8 cellular contexts compared by ENCODE assay signal in the genomic region with DNA sequence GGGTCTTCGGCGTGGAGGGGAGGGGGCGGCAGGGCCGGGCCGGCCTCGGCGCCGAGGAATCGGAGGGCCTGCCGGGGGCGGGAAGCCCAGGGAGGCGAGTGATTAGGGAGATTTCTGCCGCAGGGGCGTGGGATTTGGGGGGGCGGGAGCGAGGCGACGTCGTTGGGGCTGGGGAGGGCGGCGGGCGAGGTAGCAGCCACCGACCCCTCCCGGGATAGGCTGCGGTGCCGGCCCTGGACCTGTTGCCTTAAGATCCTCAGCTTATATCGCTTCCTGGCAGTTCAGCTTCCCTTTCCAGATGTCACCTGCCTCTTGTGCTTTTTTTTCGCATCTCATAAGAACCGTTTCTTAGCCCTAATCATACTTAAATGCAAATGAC. TPM values are rescaled to one million over a fixed set of nuclear protein-coding genes. Genes with fewer than 3 reads are reported as not detected.
DNase-seq lines count a peak whose midpoint lies in the region; ATAC-seq and TF ChIP-seq lines count a peak whose summit lies in the region.

No MANE protein-coding gene starts in this region.

- no peaks in the 10 kb centered on the region for H3K9me2 ChIP-seq in neural cell (ENCODE audit: insufficient read depth, low read length)

- H3K36me3 ChIP-seq in esophagus (ENCODE audit: control insufficient read depth in 2 of 2, insufficient read depth in 2 of 2, low read length in 1 of 2) (no peaks in the 10 kb centered on the region), neural cell (ENCODE audit: insufficient read depth, low read length) (no peaks in the 10 kb centered on the region)

- peak overlapping the region; percentile 60 for H2AFZ ChIP-seq in neural cell (ENCODE audit: low read depth, low read length)

- H3K79me2 ChIP-seq in neural cell (replicated peaks; ENCODE audit: insufficient read depth, low read length) = peaks cover 40% of the 10 kb centered on the region

- H3K4me2 ChIP-seq in neural cell (ENCODE audit: low read length) = peak overlapping the region; percentile 76

- no peaks in the 10 kb centered on the region for H3K4me1 ChIP-seq in esophagus (ENCODE audit: control insufficient read depth in 2 of 2, insufficient read depth in 2 of 2, low read length in 1 of 2)

- H3K4me3 ChIP-seq in esophagus (ENCODE audit: low read depth in 1 of 2, low read length in 2 of 2) (peak overlapping the region; percentile 93 to 98), neural cell (ENCODE audit: low read length) (peak overlapping the region; percentile 97)

- TF ChIP-seq CTCF in neural cell (IDR thresholded peaks at IDR 0.05; ENCODE audit: poor library complexity, severe bottlenecking) = no peak

- H3F3A ChIP-seq in neural cell (ENCODE audit: insufficient read depth, low read length, poor library complexity, severe bottlenecking) = no peaks in the 10 kb centered on the region

- peak overlapping the region; percentile 80 to 92 for H3K27ac ChIP-seq in esophagus (ENCODE audit: low read depth in 2 of 2, low read length in 1 of 2)
- H3K27ac ChIP-seq in neural cell (ENCODE audit: low read length) = peak overlapping the region; percentile 92

- 0 to 2% methylated on average over 28 to 29 of the region's 29 CpGs for WGBS in esophagus, 2 donors

- peak; percentile 36 for DNase-seq in DMS79 treated with DMSO at 0.1 percent for 48 hours (lab: John Stamatoyannopoulos, UW)
- DNase-seq in T-helper 2 cell = peak in 4 of 5 experiments; percentile 8 to 28 (median 24)
- DNase-seq in H4 (ENCODE audit: low spot score) = no peak

- TF ChIP-seq EP300 in neural cell (conservative IDR thresholded peaks at IDR 0.05; ENCODE audit: poor library complexity, severe bottlenecking) = no peak

- TF ChIP-seq RAD21 in neural cell (conservative IDR thresholded peaks at IDR 0.05) = no peak

- no peaks in the 10 kb centered on the region for H4K20me1 ChIP-seq in neural cell (ENCODE audit: insufficient read depth)

- peak; percentile 1 for ATAC-seq in HG02798 (IDR thresholded peaks at IDR 0.05; ENCODE audit: poor library complexity, unreplicated experiment)
- no peak for ATAC-seq in HG03378 (IDR thresholded peaks at IDR 0.05; ENCODE audit: unreplicated experiment)
- no peak for ATAC-seq in GM19467 (IDR thresholded peaks at IDR 0.05; ENCODE audit: unreplicated experiment)

- H3K9me3 ChIP-seq in esophagus (ENCODE audit: control insufficient read depth in 2 of 2, insufficient read depth in 1 of 2, low read depth in 1 of 2, low read length in 1 of 2) (no peaks in the 10 kb centered on the region), neural cell (ENCODE audit: low read length) (no peaks in the 10 kb centered on the region)

- H3K27me3 ChIP-seq in esophagus (ENCODE audit: control insufficient read depth in 1 of 2, insufficient read depth in 2 of 2, low read length in 2 of 2) = no peaks in the 10 kb centered on the region
- no peaks in the 10 kb centered on the region for H3K27me3 ChIP-seq in neural cell (ENCODE audit: insufficient read depth, low read depth, low read length)

- peak overlapping the region; percentile 93 for H3K9ac ChIP-seq in neural cell (ENCODE audit: low read length)

TF ChIP-seq in neural cell, 6 proteins besides CTCF, POLR2A, EP300 and RAD21:
- TF ChIP-seq POLR2AphosphoS5 (IDR thresholded peaks at IDR 0.05) (no peak), MXI1 (conservative IDR thresholded peaks at IDR 0.05; ENCODE audit: poor library complexity, severe bottlenecking) (no peak), EZH2 (IDR thresholded peaks at IDR 0.05; ENCODE audit: borderline replicate concordance, insufficient read depth, low read length, poor library complexity, severe bottlenecking) (no peak), SMC3 (conservative IDR thresholded peaks at IDR 0.05; ENCODE audit: poor library complexity) (no peak), TAF1 (IDR thresholded peaks at IDR 0.05; ENCODE audit: low read depth) (no peak)
- TF ChIP-seq, protein P1, sequence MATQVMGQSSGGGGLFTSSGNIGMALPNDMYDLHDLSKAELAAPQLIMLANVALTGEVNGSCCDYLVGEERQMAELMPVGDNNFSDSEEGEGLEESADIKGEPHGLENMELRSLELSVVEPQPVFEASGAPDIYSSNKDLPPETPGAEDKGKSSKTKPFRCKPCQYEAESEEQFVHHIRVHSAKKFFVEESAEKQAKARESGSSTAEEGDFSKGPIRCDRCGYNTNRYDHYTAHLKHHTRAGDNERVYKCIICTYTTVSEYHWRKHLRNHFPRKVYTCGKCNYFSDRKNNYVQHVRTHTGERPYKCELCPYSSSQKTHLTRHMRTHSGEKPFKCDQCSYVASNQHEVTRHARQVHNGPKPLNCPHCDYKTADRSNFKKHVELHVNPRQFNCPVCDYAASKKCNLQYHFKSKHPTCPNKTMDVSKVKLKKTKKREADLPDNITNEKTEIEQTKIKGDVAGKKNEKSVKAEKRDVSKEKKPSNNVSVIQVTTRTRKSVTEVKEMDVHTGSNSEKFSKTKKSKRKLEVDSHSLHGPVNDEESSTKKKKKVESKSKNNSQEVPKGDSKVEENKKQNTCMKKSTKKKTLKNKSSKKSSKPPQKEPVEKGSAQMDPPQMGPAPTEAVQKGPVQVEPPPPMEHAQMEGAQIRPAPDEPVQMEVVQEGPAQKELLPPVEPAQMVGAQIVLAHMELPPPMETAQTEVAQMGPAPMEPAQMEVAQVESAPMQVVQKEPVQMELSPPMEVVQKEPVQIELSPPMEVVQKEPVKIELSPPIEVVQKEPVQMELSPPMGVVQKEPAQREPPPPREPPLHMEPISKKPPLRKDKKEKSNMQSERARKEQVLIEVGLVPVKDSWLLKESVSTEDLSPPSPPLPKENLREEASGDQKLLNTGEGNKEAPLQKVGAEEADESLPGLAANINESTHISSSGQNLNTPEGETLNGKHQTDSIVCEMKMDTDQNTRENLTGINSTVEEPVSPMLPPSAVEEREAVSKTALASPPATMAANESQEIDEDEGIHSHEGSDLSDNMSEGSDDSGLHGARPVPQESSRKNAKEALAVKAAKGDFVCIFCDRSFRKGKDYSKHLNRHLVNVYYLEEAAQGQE (IDR thresholded peaks at IDR 0.05; ENCODE audit: borderline replicate concordance) = no peak

RNA-seq across cellular contexts. Expression of a gene that starts 0.6 kb away (rescaled TPM):
- polyA plus RNA-seq in esophagus (1 to 10 TPM; 7.0 to 9.2 TPM), neural cell (11.9 and 12.3 TPM in 2 replicates)
- 39.0 and 40.9 TPM in 2 replicates for polyA minus RNA-seq in neural cell
- total RNA-seq in H4 (2014; rRNA removed; shearing (Covaris generic)) = 7.1 and 7.5 TPM in 2 replicates
